Comparison of ENCODE assay signal across 18 cellular contexts in the genomic region with DNA sequence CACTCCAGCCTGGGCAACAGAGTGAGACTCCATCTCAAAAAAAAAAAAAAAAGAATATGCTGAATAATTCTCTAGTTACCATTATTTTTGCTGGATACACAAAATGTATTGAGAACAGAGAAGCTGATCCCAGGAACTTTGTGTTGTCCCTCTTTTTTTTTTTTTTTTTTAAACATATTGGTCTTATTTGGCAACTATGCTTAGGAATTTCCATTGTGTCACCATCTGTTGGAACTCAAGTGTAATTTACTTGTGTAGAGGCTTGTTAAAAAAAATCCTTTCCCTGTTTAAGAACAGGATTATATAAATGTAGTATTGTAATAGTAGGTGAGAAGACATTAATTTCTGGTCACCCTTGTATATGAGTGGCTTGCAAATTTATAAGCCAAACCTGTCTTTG. TPM values are rescaled to one million over a fixed set of nuclear protein-coding genes. Genes with fewer than 3 reads are reported as not detected.
DNase-seq lines count a peak whose midpoint lies in the region; ATAC-seq and TF ChIP-seq lines count a peak whose summit lies in the region.
"Had no signal": no experiment of that assay in that cellular context is flagged by ENCODE, and none has a peak within 500 bp of the region (broad histone marks: within the 10 kb centered on the region; RNA-seq: fewer than 3 reads in every experiment).

No MANE protein-coding gene starts in this region.

- H3K9me3 Mint-ChIP-seq in MCF 10A (ENCODE audit: unreplicated experiment): peaks cover 7% of the 10 kb centered on the region
- H3K9me3 Mint-ChIP-seq: CD8-positive, alpha-beta T cell had no signal

- DNase-seq in MCF 10A (ENCODE audit: unreplicated experiment) (peak; percentile 31), mammary epithelial cell (no peak), dermis blood vessel endothelial cell (peak; percentile 27), fibroblast of villous mesenchyme (ENCODE audit: low read depth) (peak; percentile 24), HEK293T (ENCODE audit: extremely low spot score) (no peak), omental fat pad (ENCODE audit: low spot score) (no peak)
- no peak for DNase-seq in stimulated activated naive CD8-positive, alpha-beta T cell treated with anti-CD3 and anti-CD28 coated beads, Interleukin-15, Interleukin-2, amounts not matched to agents 100 U/mL and 50 U/mL, for 24 hours
- no peak for DNase-seq in activated naive CD4-positive, alpha-beta T cell (lab: John Stamatoyannopoulos, UW)
- DNase-seq: CD8-positive, alpha-beta T cell; KG1; NCI-H1048; NCI-H2227 treated with DMSO at 0.1 percent for 48 hours; NCI-H524 had no signal

- no peak overlapping the region for H3K27ac ChIP-seq in mammary epithelial cell (ENCODE audit: insufficient read depth, low read depth, low read length)
- H3K27ac ChIP-seq: 22Rv1, BLaER1 had no signal

- ATAC-seq in stimulated activated naive CD8-positive, alpha-beta T cell treated with anti-CD3 and anti-CD28 coated beads, Interleukin-15, Interleukin-2, amounts not matched to agents 100 U/mL and 50 U/mL, for 24 hours: no peak
- ATAC-seq in omental fat pad (ENCODE audit: low FRiP score): no peak
- ATAC-seq: CD8-positive, alpha-beta T cell; GM12878; Panc1; Right ventricle myocardium inferior had no signal

- dilution Hi-C loops in mammary epithelial cell (cut with HindIII; ENCODE audit: low sequenced_read_pairs): no loop called here

- H3K9ac ChIP-seq in mammary epithelial cell (ENCODE audit: insufficient read depth, low read length): no peak overlapping the region
- H3K9ac ChIP-seq: BLaER1 had no signal

- no peak for TF ChIP-seq CTCF in MCF 10A (IDR thresholded peaks at IDR 0.05; ENCODE audit: unreplicated experiment)
- TF ChIP-seq CTCF in mammary epithelial cell (conservative IDR thresholded peaks at IDR 0.05 in 1 of 2, IDR thresholded peaks at IDR 0.05 in 1 of 2; ENCODE audit: extremely low read depth in 1 of 2, insufficient read depth in 1 of 2, low read depth in 1 of 2, low read length in 2 of 2): no peak
- TF ChIP-seq CTCF in fibroblast of villous mesenchyme (IDR thresholded peaks at IDR 0.05; ENCODE audit: insufficient read depth, low read depth, low read length): no peak
- no peak for TF ChIP-seq CTCF in omental fat pad (IDR thresholded peaks at IDR 0.05)

- BruUV-seq in MCF 10A (replicated peaks; lab: Mats Ljungman, UMichigan) (no TSS peak), mammary epithelial cell (replicated peaks; lab: Mats Ljungman, UMichigan) (no TSS peak)

- H3K4me1 ChIP-seq in mammary epithelial cell (ENCODE audit: insufficient read depth, low read length): peaks cover 13% of the 10 kb centered on the region
- H3K4me1 ChIP-seq: BLaER1 had no signal

- H3K36me3 ChIP-seq in mammary epithelial cell (ENCODE audit: insufficient read depth, low read length): peaks cover 20% of the 10 kb centered on the region

- no peaks in the 10 kb centered on the region for H3K27me3 Mint-ChIP-seq in MCF 10A (ENCODE audit: insufficient read depth, unreplicated experiment)

- CTCF ChIA-PET in MCF 10A (lab: Yijun Ruan, JAX) (interaction anchor here (0.6 to 2.3 kb wide), 5 partner anchors 13 to 387 kb away, joined by 3 to 6 read pairs (median 3); no protein-coding TSS in a partner anchor), mammary epithelial cell (lab: Charles Lee; ENCODE audit: low non-redundant PET) (no interaction called here), HEK293T (lab: Yijun Ruan, JAX) (no interaction called here)

- peaks cover 16% of the 10 kb centered on the region for H3K4me1 Mint-ChIP-seq in MCF 10A (ENCODE audit: insufficient read depth, unreplicated experiment)

- H3K4me3 Mint-ChIP-seq in MCF 10A (ENCODE audit: unreplicated experiment): no peak overlapping the region
- H3K4me3 Mint-ChIP-seq: CD8-positive, alpha-beta T cell had no signal

- H4K20me1 ChIP-seq in mammary epithelial cell (ENCODE audit: insufficient read depth, low read length): no peaks in the 10 kb centered on the region
- H4K20me1 ChIP-seq: BLaER1 had no signal

- H3K9me3 ChIP-seq in mammary epithelial cell (replicated peaks; ENCODE audit: insufficient read depth, low read length): no peaks in the 10 kb centered on the region
- H3K9me3 ChIP-seq: BLaER1 had no signal

- H3K27me3 ChIP-seq in mammary epithelial cell (ENCODE audit: insufficient read depth, low read length): no peaks in the 10 kb centered on the region
- H3K27me3 ChIP-seq: BLaER1 had no signal

- no peak overlapping the region for H3K27ac Mint-ChIP-seq in MCF 10A (ENCODE audit: low read depth, unreplicated experiment)
- H3K27ac Mint-ChIP-seq: CD8-positive, alpha-beta T cell had no signal

- no peak overlapping the region for H3K4me2 ChIP-seq in mammary epithelial cell (ENCODE audit: insufficient read depth, low read depth, low read length)
- H3K4me2 ChIP-seq: BLaER1 had no signal

- H3K79me2 ChIP-seq in mammary epithelial cell (ENCODE audit: insufficient read depth, low read length): peaks cover 73% of the 10 kb centered on the region

- no peak overlapping the region for H2AFZ ChIP-seq in mammary epithelial cell (ENCODE audit: low read depth, low read length)

- POLR2A ChIA-PET in MCF 10A (lab: Yijun Ruan, JAX) (interaction anchor here (1.4 to 2.9 kb wide), 5 partner anchors 9 to 98 kb away, joined by 4 to 27 read pairs (median 7); partner anchors contain the start of genes CAMSAP2 and DDX59), HEK293T (lab: Yijun Ruan, JAX) (interaction anchor here (0.5 kb wide), 1 partner anchor 9 kb away, joined by 3 read pairs; no protein-coding TSS in a partner anchor)

- peaks cover 80% of the 10 kb centered on the region for H3K36me3 Mint-ChIP-seq in MCF 10A (ENCODE audit: insufficient read depth, unreplicated experiment)

- intact Hi-C loops in MCF 10A (cut with micrococcal nuclease) (no loop called here), mammary epithelial cell (cut with micrococcal nuclease) (no loop called here)

- in situ Hi-C loops in mammary epithelial cell (cut with MboI; ENCODE audit: low sequenced_read_pairs in 2 of 2): no loop called here

- no peak overlapping the region for H3K4me3 ChIP-seq in mammary epithelial cell (replicated peaks in 1 of 3; ENCODE audit: insufficient read depth in 1 of 3, low read depth in 2 of 3, low read length in 3 of 3)
- no peak overlapping the region for H3K4me3 ChIP-seq in fibroblast of villous mesenchyme (ENCODE audit: low read depth, low read length)
- H3K4me3 ChIP-seq: BLaER1, GM12878 had no signal

TF ChIP-seq in HEK293T, 16 proteins besides CTCF, POLR2A, EP300 and RAD21:
- TF ChIP-seq FOXM1 (IDR thresholded peaks at IDR 0.05; ENCODE audit: borderline replicate concordance) (no peak), NFRKB (IDR thresholded peaks at IDR 0.05) (no peak), FOXA1 (IDR thresholded peaks at IDR 0.05) (no peak), ZNF384 (IDR thresholded peaks at IDR 0.05) (no peak), BHLHE40 (IDR thresholded peaks at IDR 0.05; ENCODE audit: borderline replicate concordance) (no peak), HDGF (IDR thresholded peaks at IDR 0.05; ENCODE audit: borderline replicate concordance) (no peak), TARDBP (IDR thresholded peaks at IDR 0.05) (no peak), SP1 (IDR thresholded peaks at IDR 0.05) (no peak), FOXK2 (IDR thresholded peaks at IDR 0.05) (no peak), LEF1 (IDR thresholded peaks at IDR 0.05; ENCODE audit: borderline replicate concordance) (no peak), ARNT (IDR thresholded peaks at IDR 0.05) (no peak), ELF4 (IDR thresholded peaks at IDR 0.05) (no peak), CTBP1 (IDR thresholded peaks at IDR 0.05; ENCODE audit: borderline replicate concordance) (no peak), SUZ12 (IDR thresholded peaks at IDR 0.05) (no peak), L3MBTL2 (conservative IDR thresholded peaks at IDR 0.05) (no peak)
- TF ChIP-seq, protein P1, sequence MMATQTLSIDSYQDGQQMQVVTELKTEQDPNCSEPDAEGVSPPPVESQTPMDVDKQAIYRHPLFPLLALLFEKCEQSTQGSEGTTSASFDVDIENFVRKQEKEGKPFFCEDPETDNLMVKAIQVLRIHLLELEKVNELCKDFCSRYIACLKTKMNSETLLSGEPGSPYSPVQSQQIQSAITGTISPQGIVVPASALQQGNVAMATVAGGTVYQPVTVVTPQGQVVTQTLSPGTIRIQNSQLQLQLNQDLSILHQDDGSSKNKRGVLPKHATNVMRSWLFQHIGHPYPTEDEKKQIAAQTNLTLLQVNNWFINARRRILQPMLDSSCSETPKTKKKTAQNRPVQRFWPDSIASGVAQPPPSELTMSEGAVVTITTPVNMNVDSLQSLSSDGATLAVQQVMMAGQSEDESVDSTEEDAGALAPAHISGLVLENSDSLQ (IDR thresholded peaks at IDR 0.05): no peak

RNA-seq across cellular contexts. Expression of gene CAMSAP2, which starts 28.6 kb away (rescaled TPM):
- total RNA-seq in MCF 10A (2022) (144 and 209 TPM in 2 replicates), mammary epithelial cell (100 to 1,000 TPM in 1 of 2 donors, 10 to 100 TPM in 1; 79.7 to 118 TPM), dermis blood vessel endothelial cell (37.3 and 53.8 TPM in 2 replicates), fibroblast of villous mesenchyme (44.8 and 55.7 TPM in 2 replicates), omental fat pad (10 to 100 TPM; 37.2 to 65.2 (median 44.5) TPM)
- polyA plus RNA-seq in mammary epithelial cell: 17.9 TPM
- polyA minus RNA-seq in mammary epithelial cell: 107 TPM

Comparison
In these comparisons a context has a peak if more than half of its experiments do, and no peak if none do; other contexts are left out.
1. DNase-seq: peak in MCF 10A (single experiment), dermis blood vessel endothelial cell (single experiment) and fibroblast of villous mesenchyme (single experiment); none in mammary epithelial cell (single experiment), stimulated activated naive CD8-positive, alpha-beta T cell treated with anti-CD3 and anti-CD28 coated beads, Interleukin-15, Interleukin-2, amounts not matched to agents 100 U/mL and 50 U/mL, for 24 hours (single experiment), HEK293T (single experiment), omental fat pad (single experiment) and activated naive CD4-positive, alpha-beta T cell (0 of 4).